Comparison of ENCODE assay signal across 4 cellular contexts in the genomic region with DNA sequence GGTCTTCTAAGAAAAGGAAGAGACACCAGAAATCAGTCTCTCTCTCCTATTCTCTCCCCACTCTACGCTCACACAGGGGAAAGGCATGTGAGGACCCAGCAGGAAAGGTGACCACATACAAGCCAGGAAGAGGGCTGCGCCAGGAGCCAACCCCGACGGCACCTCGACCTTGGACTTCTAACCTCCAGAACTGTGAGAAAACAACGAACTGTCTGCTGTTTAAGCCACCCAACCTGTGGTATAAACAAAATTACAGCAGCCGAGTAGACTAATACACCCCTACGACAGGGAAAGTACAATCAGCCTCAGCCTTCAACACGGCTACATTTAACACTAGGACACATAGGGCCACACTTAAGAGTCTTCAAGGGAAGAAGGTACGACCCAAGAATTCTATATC. TPM values are rescaled to one million over a fixed set of nuclear protein-coding genes. Genes with fewer than 3 reads are reported as not detected.
"Had no signal": no experiment of that assay in that cellular context is flagged by ENCODE, and none has a peak within 500 bp of the region (broad histone marks: within the 10 kb centered on the region; RNA-seq: fewer than 3 reads in every experiment).

No MANE protein-coding gene starts in this region.

RNA-seq across cellular contexts. Expression of a gene that starts 26.5 kb away (rescaled TPM):
- polyA plus RNA-seq: neural cell had no signal

RNA-seq across cellular contexts. Expression of a gene that starts 44.6 kb away (rescaled TPM):
- total RNA-seq: natural killer cell, pulmonary artery endothelial cell had no signal
- polyA plus RNA-seq: naive thymus-derived CD4-positive, alpha-beta T cell had no signal
